Comparison of ENCODE assay signal across 8 cellular contexts in the genomic region with DNA sequence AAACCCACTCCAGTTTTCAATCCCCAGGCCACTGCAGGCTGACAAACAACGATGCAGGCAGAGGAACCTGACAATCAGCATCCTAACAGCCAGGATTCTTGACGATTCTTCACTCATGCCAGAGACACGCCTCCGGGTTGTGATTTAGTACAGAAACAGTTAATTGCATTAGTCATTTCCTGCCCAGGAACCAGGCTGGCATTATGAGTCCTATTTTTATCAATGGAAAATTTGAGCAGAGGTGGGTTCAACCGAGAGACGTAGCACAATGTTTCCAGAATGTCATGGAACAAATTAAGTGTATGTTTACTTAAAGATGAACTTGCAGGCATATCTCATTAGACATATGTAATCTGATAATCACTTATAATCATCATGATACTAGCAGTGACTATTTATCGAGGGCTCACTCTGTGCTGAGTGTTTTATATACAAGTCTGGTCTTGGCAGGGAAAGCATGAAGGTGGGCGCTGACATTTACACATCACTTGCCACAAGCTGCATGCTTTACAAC.
DNase-seq lines count a peak whose midpoint lies in the region; ATAC-seq and TF ChIP-seq lines count a peak whose summit lies in the region.

No MANE protein-coding gene starts in this region.

- CTCF ChIA-PET in HEK293T (lab: Yijun Ruan, JAX): interaction anchor here (1.2 to 1.6 kb wide), 3 partner anchors 13 to 35 kb away, joined by 3 to 9 read pairs (median 6); no protein-coding TSS in a partner anchor

- ATAC-seq in GM21825 (IDR thresholded peaks at IDR 0.05; ENCODE audit: unreplicated experiment) (no peak), GM19324 (IDR thresholded peaks at IDR 0.05; ENCODE audit: low FRiP score, unreplicated experiment) (no peak)

- POLR2A ChIA-PET in HEK293T (lab: Yijun Ruan, JAX): no interaction called here

- DNase-seq in DMS153 (lab: John Stamatoyannopoulos, UW): peak; percentile 57
- DNase-seq in NCI-H1092 treated with DMSO at 0.1 percent for 48 hours (lab: John Stamatoyannopoulos, UW): peak; percentile 66
- peak; percentile 61 for DNase-seq in activated naive CD4-positive, alpha-beta T cell treated with anti-CD3 and anti-CD28 coated beads, Interleukin-2, amount 50 U/mL, for 16 hours
- peak; percentile 69 for DNase-seq in myocyte (ENCODE audit: low read depth)
- DNase-seq in HEK293T (ENCODE audit: extremely low spot score): no peak
- no peak for DNase-seq in OCI-M2 (lab: John Stamatoyannopoulos, UW; ENCODE audit: unreplicated experiment)

TF ChIP-seq in HEK293T, 16 proteins besides CTCF, POLR2A, EP300 and RAD21:
- TF ChIP-seq FOXA1 (IDR thresholded peaks at IDR 0.05): no peak
- no peak for TF ChIP-seq TARDBP (IDR thresholded peaks at IDR 0.05)
- no peak for TF ChIP-seq FOXK2 (IDR thresholded peaks at IDR 0.05)
- TF ChIP-seq L3MBTL2 (conservative IDR thresholded peaks at IDR 0.05): no peak

Comparison
In these comparisons a context has a peak if more than half of its experiments do, and no peak if none do; other contexts are left out.
1. DNase-seq: peak in DMS153 (single experiment), NCI-H1092 treated with DMSO at 0.1 percent for 48 hours (single experiment), activated naive CD4-positive, alpha-beta T cell treated with anti-CD3 and anti-CD28 coated beads, Interleukin-2, amount 50 U/mL, for 16 hours (single experiment) and myocyte (single experiment); none in HEK293T (single experiment) and OCI-M2 (single experiment).